In the genomic region with DNA sequence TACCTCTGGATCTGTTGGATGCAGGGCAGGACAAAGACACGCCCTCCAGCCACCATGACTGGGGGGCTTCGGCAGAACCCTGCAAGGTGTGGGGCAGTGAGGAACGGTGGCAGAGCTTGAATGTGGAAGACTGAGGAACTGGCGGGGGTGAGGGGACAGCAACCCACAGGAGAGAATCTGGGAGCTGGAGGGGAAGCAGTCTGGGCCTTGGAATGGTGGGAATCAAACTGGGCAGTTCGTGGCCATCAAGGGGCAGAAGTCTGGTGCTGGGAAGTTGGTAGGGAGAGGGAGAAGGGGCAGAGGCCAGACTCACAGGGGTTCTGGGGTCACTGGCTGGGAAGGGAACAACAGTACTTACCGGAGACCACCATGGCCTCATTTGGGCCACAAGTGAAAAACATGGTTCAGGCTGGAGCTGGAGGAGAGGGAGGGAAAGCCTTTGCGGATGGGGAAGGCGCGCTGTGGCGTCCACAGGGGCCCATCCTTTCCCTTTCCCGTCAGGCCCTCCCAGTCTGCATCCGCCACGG, we compare ENCODE assay signal across 6 cellular contexts. TPM values are rescaled to one million over a fixed set of nuclear protein-coding genes. Genes with fewer than 3 reads are reported as not detected.
DNase-seq lines count a peak whose midpoint lies in the region; ATAC-seq lines count a peak whose summit lies in the region.

No MANE protein-coding gene starts in this region.

- peaks cover 71% of the 10 kb centered on the region for H3K79me2 ChIP-seq in GM23248 (ENCODE audit: insufficient read depth)

- in situ Hi-C loops in GM23248 (cut with MboI): loop anchor here (10.0 to 25.0 kb wide), 2 partner anchors 73 to 345 kb away; no protein-coding TSS in a partner anchor

- H3K9me3 ChIP-seq in GM23248 (ENCODE audit: low read depth): no peaks in the 10 kb centered on the region
- H3K9me3 ChIP-seq in mucosa of rectum (ENCODE audit: control insufficient read depth in 2 of 2, low read length in 2 of 2): no peaks in the 10 kb centered on the region

- H3K4me1 Mint-ChIP-seq in activated naive CD8-positive, alpha-beta T cell treated with anti-CD3 and anti-CD28 coated beads, Interleukin-2, amount 50 U/mL, for 24 hours: peaks cover 83% of the 10 kb centered on the region

- no peak overlapping the region for H2AFZ ChIP-seq in GM23248

- peaks cover 5% of the 10 kb centered on the region for H3K27me3 Mint-ChIP-seq in activated naive CD8-positive, alpha-beta T cell treated with anti-CD3 and anti-CD28 coated beads, Interleukin-2, amount 50 U/mL, for 24 hours

- H3K27ac ChIP-seq in GM23248: peak overlapping the region; percentile 96
- peak overlapping the region; percentile 94 to 97 for H3K27ac ChIP-seq in mucosa of rectum (ENCODE audit: low read depth in 2 of 2, low read length in 2 of 2)

- no peak for DNase-seq in GM23248
- no peak for DNase-seq in activated naive CD8-positive, alpha-beta T cell treated with anti-CD3 and anti-CD28 coated beads, Interleukin-2, amount 50 U/mL, for 24 hours
- no peak for DNase-seq in glomerular visceral epithelial cell (ENCODE audit: extremely low spot score)
- no peak for DNase-seq in MV-4-11 (lab: John Stamatoyannopoulos, UW)

- H3K27me3 ChIP-seq in GM23248 (replicated peaks; ENCODE audit: insufficient read depth) (no peaks in the 10 kb centered on the region), mucosa of rectum (ENCODE audit: control insufficient read depth in 2 of 2, insufficient read depth in 2 of 2, low read length in 2 of 2) (no peaks in the 10 kb centered on the region)

- peaks cover 62% of the 10 kb centered on the region for H3K36me3 Mint-ChIP-seq in activated naive CD8-positive, alpha-beta T cell treated with anti-CD3 and anti-CD28 coated beads, Interleukin-2, amount 50 U/mL, for 24 hours (ENCODE audit: low read depth)

- H3K9ac ChIP-seq in GM23248 (peak overlapping the region; percentile 99), mucosa of rectum (ENCODE audit: low read depth in 1 of 2, low read length in 2 of 2) (peak overlapping the region; percentile 89 to 98)

- peaks cover 29% of the 10 kb centered on the region for H3K4me1 ChIP-seq in GM23248 (ENCODE audit: insufficient read depth)
- peaks cover 34 to 50% of the 10 kb centered on the region in 2 donors for H3K4me1 ChIP-seq in mucosa of rectum (ENCODE audit: control insufficient read depth in 2 of 2, insufficient read depth in 2 of 2, low read length in 2 of 2)

- peak overlapping the region; percentile 85 for H3K4me2 ChIP-seq in GM23248 (ENCODE audit: unreplicated experiment)

- H3K4me3 Mint-ChIP-seq in activated naive CD8-positive, alpha-beta T cell treated with anti-CD3 and anti-CD28 coated beads, Interleukin-2, amount 50 U/mL, for 24 hours: peak overlapping the region; percentile 96

- WGBS in GM23248 (ENCODE audit: low coverage in 1 of 2, low lambda C conversion rate in 2 of 2, missing lambda C conversion rate in 2 of 2), 2 experiments: 4 to 5% methylated on average over 12 to 13 of the region's 13 CpGs

- no peaks in the 10 kb centered on the region for H3K9me3 Mint-ChIP-seq in activated naive CD8-positive, alpha-beta T cell treated with anti-CD3 and anti-CD28 coated beads, Interleukin-2, amount 50 U/mL, for 24 hours

- ATAC-seq in activated naive CD8-positive, alpha-beta T cell treated with anti-CD3 and anti-CD28 coated beads, Interleukin-2, amount 50 U/mL, for 24 hours: no peak
- ATAC-seq in GM19463 (IDR thresholded peaks at IDR 0.05; ENCODE audit: unreplicated experiment): no peak

- no peaks in the 10 kb centered on the region for H3K9me2 ChIP-seq in GM23248 (ENCODE audit: insufficient read depth)

- peaks cover 30% of the 10 kb centered on the region for H3F3A ChIP-seq in GM23248 (ENCODE audit: insufficient read depth)

- peaks cover 28% of the 10 kb centered on the region for H3K36me3 ChIP-seq in GM23248 (ENCODE audit: low read depth)
- peaks cover 26 to 27% of the 10 kb centered on the region in 2 donors for H3K36me3 ChIP-seq in mucosa of rectum (ENCODE audit: control insufficient read depth in 2 of 2, insufficient read depth in 2 of 2, low read length in 2 of 2)

- peak overlapping the region; percentile 85 for H3K27ac Mint-ChIP-seq in activated naive CD8-positive, alpha-beta T cell treated with anti-CD3 and anti-CD28 coated beads, Interleukin-2, amount 50 U/mL, for 24 hours

- H4K20me1 ChIP-seq in GM23248 (ENCODE audit: insufficient read depth): no peaks in the 10 kb centered on the region

- H3K4me3 ChIP-seq in GM23248 (peak overlapping the region; percentile 98), mucosa of rectum (ENCODE audit: low read length in 2 of 2) (peak overlapping the region; percentile 93 to 98)

RNA-seq across cellular contexts. Expression of gene FLOT1, which starts 0.6 kb away (rescaled TPM):
- 156 and 165 TPM in 2 replicates for total RNA-seq in GM23248 (2014; rRNA removed; shearing (Covaris generic))
- 162 and 171 TPM in 2 replicates for polyA plus RNA-seq in GM23248 (2016; fragmentation: Nextera tagmentation; extraction: Ambion mirVana)

RNA-seq across cellular contexts. Expression of gene IER3, which starts 2.5 kb away (rescaled TPM):
- 148 and 156 TPM in 2 replicates for total RNA-seq in GM23248 (2014; rRNA removed; shearing (Covaris generic))
- polyA plus RNA-seq in GM23248 (2016; fragmentation: Nextera tagmentation; extraction: Ambion mirVana): 76.4 and 82.1 TPM in 2 replicates

RNA-seq across cellular contexts. Expression of gene TUBB, which starts 21.7 kb away (rescaled TPM):
- total RNA-seq in GM23248 (2014; rRNA removed; shearing (Covaris generic)): 525 and 565 TPM in 2 replicates
- 491 and 520 TPM in 2 replicates for polyA plus RNA-seq in GM23248 (2016; fragmentation: Nextera tagmentation; extraction: Ambion mirVana)

RNA-seq across cellular contexts. Expression of gene MDC1, which starts 24.8 kb away (rescaled TPM):
- total RNA-seq in GM23248 (2014; rRNA removed; shearing (Covaris generic)): 4.9 and 6.6 TPM in 2 replicates
- 6.7 and 7.1 TPM in 2 replicates for polyA plus RNA-seq in GM23248 (2016; fragmentation: Nextera tagmentation; extraction: Ambion mirVana)

RNA-seq across cellular contexts. Expression of gene NRM, which starts 51.1 kb away (rescaled TPM):
- total RNA-seq in GM23248 (2014; rRNA removed; shearing (Covaris generic)): 5.8 and 6.2 TPM in 2 replicates
- 11.3 and 11.6 TPM in 2 replicates for polyA plus RNA-seq in GM23248 (2016; fragmentation: Nextera tagmentation; extraction: Ambion mirVana)
